Comparison of ENCODE assay signal across 1 cellular context in genomic region chr1:15847100-15847892, GRCh38.
TF ChIP-seq lines count a peak whose summit lies in the region.

Gene SPEN (plus strand): TSS chr1:15847707. CDS start chr1:15848068, 361 bp downstream.

TF ChIP-seq in K562, 482 proteins besides CTCF, POLR2A, EP300 and RAD21 (continued from another document and continues in another):
- no peak for TF ChIP-seq ZNF398 (CRISPR knock-in tag; IDR thresholded peaks at IDR 0.05)
- peak; percentile 89 for TF ChIP-seq ZBTB2 (IDR thresholded peaks at IDR 0.05)
- 0 out of 4 replicates have a peak, but pooled peaks of 1 of the 2 experiments have one; percentile 49 for TF ChIP-seq ARNT (IDR thresholded peaks at IDR 0.05)
- no peak for TF ChIP-seq RREB1 (CRISPR knock-in tag; IDR thresholded peaks at IDR 0.05)
- no peak for TF ChIP-seq RBM15 (IDR thresholded peaks at IDR 0.05; ENCODE audit: insufficient read depth, low read length)
- TF ChIP-seq NEUROD1 (IDR thresholded peaks at IDR 0.05; ENCODE audit: borderline replicate concordance, low read depth, low read length, partially characterized antibody), result no peak
- peak; percentile 86 for TF ChIP-seq ZNF740 (CRISPR knock-in tag; IDR thresholded peaks at IDR 0.05)
- no peak; a peak in 2 of 4 replicates for TF ChIP-seq ZNF740 (tag; IDR thresholded peaks at IDR 0.05)
- TF ChIP-seq NCOA6 (IDR thresholded peaks at IDR 0.05), result no peak
- no peak for TF ChIP-seq USF2 (CRISPR knock-in tag; IDR thresholded peaks at IDR 0.05)
- TF ChIP-seq ETS2 (tag; IDR thresholded peaks at IDR 0.05; ENCODE audit: borderline replicate concordance, poor library complexity, severe bottlenecking), result no peak
- TF ChIP-seq CBX1 (IDR thresholded peaks at IDR 0.05; ENCODE audit: low read depth), result peak; percentile 78; the same call in 1 of the 2 replicates
- TF ChIP-seq, protein P1, sequence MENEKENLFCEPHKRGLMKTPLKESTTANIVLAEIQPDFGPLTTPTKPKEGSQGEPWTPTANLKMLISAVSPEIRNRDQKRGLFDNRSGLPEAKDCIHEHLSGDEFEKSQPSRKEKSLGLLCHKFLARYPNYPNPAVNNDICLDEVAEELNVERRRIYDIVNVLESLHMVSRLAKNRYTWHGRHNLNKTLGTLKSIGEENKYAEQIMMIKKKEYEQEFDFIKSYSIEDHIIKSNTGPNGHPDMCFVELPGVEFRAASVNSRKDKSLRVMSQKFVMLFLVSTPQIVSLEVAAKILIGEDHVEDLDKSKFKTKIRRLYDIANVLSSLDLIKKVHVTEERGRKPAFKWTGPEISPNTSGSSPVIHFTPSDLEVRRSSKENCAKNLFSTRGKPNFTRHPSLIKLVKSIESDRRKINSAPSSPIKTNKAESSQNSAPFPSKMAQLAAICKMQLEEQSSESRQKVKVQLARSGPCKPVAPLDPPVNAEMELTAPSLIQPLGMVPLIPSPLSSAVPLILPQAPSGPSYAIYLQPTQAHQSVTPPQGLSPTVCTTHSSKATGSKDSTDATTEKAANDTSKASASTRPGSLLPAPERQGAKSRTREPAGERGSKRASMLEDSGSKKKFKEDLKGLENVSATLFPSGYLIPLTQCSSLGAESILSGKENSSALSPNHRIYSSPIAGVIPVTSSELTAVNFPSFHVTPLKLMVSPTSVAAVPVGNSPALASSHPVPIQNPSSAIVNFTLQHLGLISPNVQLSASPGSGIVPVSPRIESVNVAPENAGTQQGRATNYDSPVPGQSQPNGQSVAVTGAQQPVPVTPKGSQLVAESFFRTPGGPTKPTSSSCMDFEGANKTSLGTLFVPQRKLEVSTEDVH (IDR thresholded peaks at IDR 0.05; ENCODE audit: low read depth, partially characterized antibody), result peak; percentile 81
- TF ChIP-seq SAFB (IDR thresholded peaks at IDR 0.05; ENCODE audit: borderline replicate concordance, low read depth, low read length), result peak; percentile 77
- TF ChIP-seq CBX3 (IDR thresholded peaks at IDR 0.05; ENCODE audit: borderline replicate concordance in 1 of 2, low read length in 2 of 2), result no peak
- TF ChIP-seq THRB (CRISPR knock-in tag; conservative IDR thresholded peaks at IDR 0.05), result 0 out of 2 replicates have a peak, but pooled peaks have one; percentile 61
- TF ChIP-seq PRPF4 (IDR thresholded peaks at IDR 0.05; ENCODE audit: insufficient read depth, low read depth, low read length, poor library complexity, severe bottlenecking), result no peak
- peak; percentile 44; the same call in 1 of the 2 replicates for TF ChIP-seq ZNF212 (CRISPR knock-in tag; IDR thresholded peaks at IDR 0.05)
- no peak for TF ChIP-seq MBD1 (CRISPR knock-in tag; IDR thresholded peaks at IDR 0.05)
- TF ChIP-seq CREM (IDR thresholded peaks at IDR 0.05; ENCODE audit: low read depth), result peak; percentile 68; the same call in 1 of the 2 replicates
- TF ChIP-seq KDM2B (CRISPR knock-in tag; IDR thresholded peaks at IDR 0.05), result no peak
- TF ChIP-seq FOS (IDR thresholded peaks at IDR 0.05; ENCODE audit: extremely low read depth, insufficient read length), result no peak
- peak; percentile 99 for TF ChIP-seq NRF1 (conservative IDR thresholded peaks at IDR 0.05 in 1 of 2, IDR thresholded peaks at IDR 0.05 in 1 of 2)
- no peak for TF ChIP-seq FOSL1 (tag; conservative IDR thresholded peaks at IDR 0.05)
- peak in 1 of 2 experiments; percentile 93; a peak in 2 of 4 replicates for TF ChIP-seq ZNF639 (CRISPR knock-in tag; conservative IDR thresholded peaks at IDR 0.05 in 1 of 2, IDR thresholded peaks at IDR 0.05 in 1 of 2)
- TF ChIP-seq STAT5B (CRISPR knock-in tag; IDR thresholded peaks at IDR 0.05), result no peak
- TF ChIP-seq, protein P2, sequence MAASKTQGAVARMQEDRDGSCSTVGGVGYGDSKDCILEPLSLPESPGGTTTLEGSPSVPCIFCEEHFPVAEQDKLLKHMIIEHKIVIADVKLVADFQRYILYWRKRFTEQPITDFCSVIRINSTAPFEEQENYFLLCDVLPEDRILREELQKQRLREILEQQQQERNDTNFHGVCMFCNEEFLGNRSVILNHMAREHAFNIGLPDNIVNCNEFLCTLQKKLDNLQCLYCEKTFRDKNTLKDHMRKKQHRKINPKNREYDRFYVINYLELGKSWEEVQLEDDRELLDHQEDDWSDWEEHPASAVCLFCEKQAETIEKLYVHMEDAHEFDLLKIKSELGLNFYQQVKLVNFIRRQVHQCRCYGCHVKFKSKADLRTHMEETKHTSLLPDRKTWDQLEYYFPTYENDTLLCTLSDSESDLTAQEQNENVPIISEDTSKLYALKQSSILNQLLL (CRISPR knock-in tag; IDR thresholded peaks at IDR 0.05; ENCODE audit: borderline replicate concordance), result 0 out of 2 replicates have a peak, but pooled peaks have one; percentile 17
- no peak for TF ChIP-seq ZBTB43 (CRISPR knock-in tag; IDR thresholded peaks at IDR 0.05)
- peak; percentile 91 for TF ChIP-seq SPI1 (IDR thresholded peaks at IDR 0.05; ENCODE audit: borderline replicate concordance, low read depth, low read length)
- TF ChIP-seq PHB2 (IDR thresholded peaks at IDR 0.05; ENCODE audit: low read depth), result no peak
- no peak for TF ChIP-seq NCOA1 (IDR thresholded peaks at IDR 0.05; ENCODE audit: low read depth)
- no peak for TF ChIP-seq HNRNPUL1 (IDR thresholded peaks at IDR 0.05; ENCODE audit: low read length)
